Comparison of ENCODE assay signal across 29 cellular contexts in the genomic region with DNA sequence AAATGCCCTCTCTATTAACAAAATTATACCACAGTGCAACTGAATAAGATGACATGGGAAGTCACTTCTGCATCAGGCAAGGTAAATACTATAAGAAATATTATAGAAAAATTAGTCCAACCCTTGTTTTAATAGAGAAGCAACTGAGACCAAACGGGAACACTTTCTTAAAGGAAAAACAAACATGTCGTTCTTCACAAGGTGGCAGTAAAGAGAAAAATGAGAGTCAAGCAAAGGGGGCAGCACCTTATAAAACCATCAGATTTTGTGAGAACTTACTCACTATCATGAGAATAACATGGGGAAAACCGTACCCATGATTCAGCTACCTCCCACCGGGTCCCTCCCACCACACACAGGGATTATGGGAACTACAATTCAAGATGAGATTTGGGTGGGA.
A peak's percentile ranks its signal among the peaks of the same experiment; 100 is the strongest.
DNase-seq lines count a peak whose midpoint lies in the region; ATAC-seq and TF ChIP-seq lines count a peak whose summit lies in the region.
"Had no signal": no experiment of that assay in that cellular context is flagged by ENCODE, and none has a peak within 500 bp of the region (broad histone marks: within the 10 kb centered on the region; RNA-seq: fewer than 3 reads in every experiment).

No MANE protein-coding gene starts in this region.

- intact Hi-C loops in posterior vena cava (cut with DNase I) = no loop called here

- TF ChIP-seq POLR2A in Peyer's patch (IDR thresholded peaks at IDR 0.05) = no peak

- no peak overlapping the region for H3K4me3 Mint-ChIP-seq in chondrocyte (ENCODE audit: unreplicated experiment)
- H3K4me3 Mint-ChIP-seq: brain; naive B cell; stimulated activated naive B cell treated with anti-CD40 and anti-IgM and Interleukin-4, amounts not matched to agents 10 μg/mL and 1 μg/mL and 100 μg/mL, for 72 hours had no signal

- no peak overlapping the region for H3K9ac ChIP-seq in OCI-LY1 (ENCODE audit: low read length)
- H3K9ac ChIP-seq: BLaER1 had no signal

- H3K36me3 Mint-ChIP-seq in chondrocyte (ENCODE audit: low read depth) = no peaks in the 10 kb centered on the region
- H3K36me3 Mint-ChIP-seq: brain; naive B cell; stimulated activated naive B cell treated with anti-CD40 and anti-IgM and Interleukin-4, amounts not matched to agents 10 μg/mL and 1 μg/mL and 100 μg/mL, for 72 hours had no signal

- no peaks in the 10 kb centered on the region for H4K20me1 ChIP-seq in OCI-LY1 (ENCODE audit: insufficient read depth, low read length)
- H4K20me1 ChIP-seq: BLaER1 had no signal

- H3K9me3 ChIP-seq in OCI-LY1 (ENCODE audit: low read length) (no peaks in the 10 kb centered on the region), Peyer's patch (no peaks in the 10 kb centered on the region)
- H3K9me3 ChIP-seq: adrenal gland, BLaER1, right atrium auricular region, spleen, vagina had no signal

- H3K27me3 ChIP-seq in OCI-LY1 (ENCODE audit: insufficient read depth, low read length) (no peaks in the 10 kb centered on the region), Peyer's patch (no peaks in the 10 kb centered on the region)
- H3K27me3 ChIP-seq: adrenal gland, BLaER1, right atrium auricular region, spleen, vagina had no signal

- H3K4me1 Mint-ChIP-seq in chondrocyte (ENCODE audit: low read depth) = no peaks in the 10 kb centered on the region
- H3K4me1 Mint-ChIP-seq: brain; naive B cell; stimulated activated naive B cell treated with anti-CD40 and anti-IgM and Interleukin-4, amounts not matched to agents 10 μg/mL and 1 μg/mL and 100 μg/mL, for 72 hours had no signal

- H3K4me1 ChIP-seq in OCI-LY1 (ENCODE audit: insufficient read depth, low read length, severe bottlenecking) (no peaks in the 10 kb centered on the region), Peyer's patch (no peaks in the 10 kb centered on the region)
- H3K4me1 ChIP-seq: adrenal gland, BLaER1, right atrium auricular region, spleen, vagina had no signal

- no peaks in the 10 kb centered on the region for H3F3A ChIP-seq in OCI-LY1 (ENCODE audit: insufficient read depth, low read length)

- H3K79me2 ChIP-seq in OCI-LY1 (ENCODE audit: insufficient read depth, low read length) = no peaks in the 10 kb centered on the region

- no peak overlapping the region for H3K27ac Mint-ChIP-seq in chondrocyte (ENCODE audit: unreplicated experiment)
- H3K27ac Mint-ChIP-seq: brain; naive B cell; stimulated activated naive B cell treated with anti-CD40 and anti-IgM and Interleukin-4, amounts not matched to agents 10 μg/mL and 1 μg/mL and 100 μg/mL, for 72 hours had no signal

- no peak overlapping the region for H2AFZ ChIP-seq in OCI-LY1 (ENCODE audit: low read length)

- no peak overlapping the region for H3K4me2 ChIP-seq in OCI-LY1 (ENCODE audit: low read length)
- H3K4me2 ChIP-seq: BLaER1 had no signal

- peak; percentile 22; the same call in 1 of the 2 replicates for TF ChIP-seq CTCF in 22Rv1 (IDR thresholded peaks at IDR 0.05)
- TF ChIP-seq CTCF in GM12873 (IDR thresholded peaks at IDR 0.05; ENCODE audit: insufficient read depth, low read depth, low read length, missing control alignments) = peak; percentile 1
- TF ChIP-seq CTCF in OCI-LY1 (IDR thresholded peaks at IDR 0.05; ENCODE audit: low read length) = 0 out of 2 replicates have a peak, but pooled peaks have one; percentile 12
- peak; percentile 33 for TF ChIP-seq CTCF in chondrocyte (IDR thresholded peaks at IDR 0.05)
- no peak for TF ChIP-seq CTCF in Peyer's patch (IDR thresholded peaks at IDR 0.05)

- no peaks in the 10 kb centered on the region for H3K9me2 ChIP-seq in OCI-LY1 (ENCODE audit: low read depth, low read length)

- peaks cover 7% of the 10 kb centered on the region for H3K27me3 Mint-ChIP-seq in chondrocyte (ENCODE audit: low read depth)

- H3K9me3 Mint-ChIP-seq in chondrocyte (ENCODE audit: low read depth) = no peaks in the 10 kb centered on the region
- H3K9me3 Mint-ChIP-seq: brain; stimulated activated naive B cell treated with anti-CD40 and anti-IgM and Interleukin-4, amounts not matched to agents 10 μg/mL and 1 μg/mL and 100 μg/mL, for 72 hours had no signal

- H3K4me3 ChIP-seq in OCI-LY1 (ENCODE audit: low read depth, low read length, poor library complexity, severe bottlenecking) (no peak overlapping the region), Peyer's patch (no peak overlapping the region)
- H3K4me3 ChIP-seq: adrenal gland, BLaER1, right atrium auricular region, SK-N-MC, spleen, vagina had no signal

- DNase-seq in chondrocyte (ENCODE audit: low spot score) (no peak), posterior vena cava (ENCODE audit: low spot score) (no peak), Peyer's patch (no peak), NCI-H82 treated with DMSO at 0.1 percent for 48 hours (lab: John Stamatoyannopoulos, UW; ENCODE audit: unreplicated experiment) (no peak)
- DNase-seq: activated CD4-positive, alpha-beta T cell treated with anti-CD3 and anti-CD28 coated beads for 48 hours; activated naive CD4-positive, alpha-beta T cell treated with Interleukin-2 at 50 U/mL for 16 hours; activated T-cell treated with anti-CD3 and anti-CD28 coated beads, Interleukin-2, amount 50 U/mL, for 48 hours; adrenal gland; effector CD8-positive, alpha-beta T cell; foreskin fibroblast; KBM-7; left colon; naive B cell; NCI-H1048; NCI-H1930; NCI-H82; spleen; stimulated activated CD4-positive, alpha-beta T cell treated with anti-CD3 and anti-CD28 coated beads, Interleukin-4, amount 100 ng/mL, for 1 hour; stimulated activated naive B cell treated with anti-CD40 and anti-IgM and Interleukin-4, amounts not matched to agents 10 μg/mL and 1 μg/mL and 100 μg/mL, for 72 hours; T-helper 2 cell had no signal

- H3K36me3 ChIP-seq in OCI-LY1 (ENCODE audit: insufficient read depth, low read length) (no peaks in the 10 kb centered on the region), Peyer's patch (no peaks in the 10 kb centered on the region)
- H3K36me3 ChIP-seq: adrenal gland, BLaER1, right atrium auricular region, spleen, vagina had no signal

- no peak for ATAC-seq in HG02981 (IDR thresholded peaks at IDR 0.05; ENCODE audit: unreplicated experiment)
- ATAC-seq: left colon had no signal

- no peak overlapping the region for H3K27ac ChIP-seq in 22Rv1
- no peak overlapping the region for H3K27ac ChIP-seq in OCI-LY1 (ENCODE audit: low read depth, low read length, poor library complexity, severe bottlenecking)
- no peak overlapping the region for H3K27ac ChIP-seq in Peyer's patch
- H3K27ac ChIP-seq: adrenal gland, BLaER1, right atrium auricular region, SK-N-MC, spleen, vagina had no signal

Comparison
In these comparisons a context has a peak if more than half of its experiments do, and no peak if none do; other contexts are left out.
1. CTCF ChIP-seq: peak in 22Rv1 (single experiment), GM12873 (single experiment), OCI-LY1 (single experiment) and chondrocyte (single experiment); none in Peyer's patch (0 of 6).